Comparison of ENCODE assay signal across 1 cellular context in the genomic region with DNA sequence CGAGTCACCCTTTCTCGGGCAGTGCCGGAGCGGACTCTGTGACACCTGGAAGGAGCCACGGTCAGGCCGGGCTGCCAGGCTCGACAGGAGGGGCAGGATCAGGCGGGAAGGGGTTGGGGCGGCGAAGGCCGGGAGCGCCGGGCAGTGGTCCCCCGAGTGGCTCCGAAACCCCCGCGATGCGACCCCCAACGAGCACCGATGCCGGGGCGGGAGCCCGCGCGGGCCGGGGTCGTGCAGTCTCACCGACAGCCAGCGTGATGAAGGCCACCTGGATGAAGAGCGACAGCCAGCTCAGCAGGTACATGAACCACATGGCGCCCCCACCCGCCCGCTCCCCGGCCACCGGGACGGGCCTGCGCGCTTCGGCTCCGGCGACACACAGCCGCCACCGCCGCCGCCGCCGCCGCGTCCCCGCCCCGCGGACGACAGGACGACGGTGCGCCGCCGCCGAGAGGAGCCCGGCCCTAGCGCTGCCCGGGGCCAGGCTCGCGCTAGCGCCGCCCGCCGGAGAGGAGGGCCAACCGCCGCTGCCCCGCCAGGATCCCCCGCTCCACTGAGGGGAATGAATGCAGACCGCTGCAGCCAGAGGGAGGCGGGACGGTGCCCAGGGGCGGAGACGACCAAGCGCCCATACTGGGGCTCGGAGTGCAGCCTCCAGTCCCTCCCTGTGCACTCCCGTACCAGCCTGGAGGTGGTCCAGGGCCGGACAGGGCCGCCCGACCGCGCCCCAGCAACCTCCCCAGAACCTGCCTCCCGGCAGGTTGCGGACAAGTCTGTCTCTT.
TF ChIP-seq lines count a peak whose summit lies in the region.

Gene TEX261 (minus strand): TSS at position 429 of the 782 bp plus-strand sequence. CDS start 116 bp downstream, at position 313.

TF ChIP-seq in HepG2, 621 proteins besides CTCF, POLR2A, EP300 and RAD21 (continued from another document and continues in another):
- TF ChIP-seq ZNF280D (CRISPR knock-in tag; IDR thresholded peaks at IDR 0.05), result peak; percentile 80; the same call in 1 of the 2 replicates
- TF ChIP-seq AGO2 (optimal IDR thresholded peaks at IDR 0.05; ENCODE audit: low read depth, low read length), result no peak
- TF ChIP-seq NCOA1 (CRISPR knock-in tag; IDR thresholded peaks at IDR 0.05), result peak; percentile 82; the same call in 1 of the 2 replicates
- peak; percentile 69; the same call in 1 of the 2 replicates for TF ChIP-seq ZNF770 (CRISPR knock-in tag; IDR thresholded peaks at IDR 0.05)
- no peak for TF ChIP-seq JARID2 (CRISPR knock-in tag; IDR thresholded peaks at IDR 0.05; ENCODE audit: insufficient replicate concordance)
- no peak for TF ChIP-seq ZSCAN12 (CRISPR knock-in tag; IDR thresholded peaks at IDR 0.05)
- no peak for TF ChIP-seq ISX (CRISPR knock-in tag; conservative IDR thresholded peaks at IDR 0.05)
- no peak for TF ChIP-seq ATF4 (CRISPR knock-in tag; IDR thresholded peaks at IDR 0.05)
- TF ChIP-seq ZBTB1 (CRISPR knock-in tag; IDR thresholded peaks at IDR 0.05; ENCODE audit: borderline replicate concordance), result no peak
- TF ChIP-seq GFI1 (CRISPR knock-in tag; IDR thresholded peaks at IDR 0.05; ENCODE audit: borderline replicate concordance), result no peak
- TF ChIP-seq, protein P1, sequence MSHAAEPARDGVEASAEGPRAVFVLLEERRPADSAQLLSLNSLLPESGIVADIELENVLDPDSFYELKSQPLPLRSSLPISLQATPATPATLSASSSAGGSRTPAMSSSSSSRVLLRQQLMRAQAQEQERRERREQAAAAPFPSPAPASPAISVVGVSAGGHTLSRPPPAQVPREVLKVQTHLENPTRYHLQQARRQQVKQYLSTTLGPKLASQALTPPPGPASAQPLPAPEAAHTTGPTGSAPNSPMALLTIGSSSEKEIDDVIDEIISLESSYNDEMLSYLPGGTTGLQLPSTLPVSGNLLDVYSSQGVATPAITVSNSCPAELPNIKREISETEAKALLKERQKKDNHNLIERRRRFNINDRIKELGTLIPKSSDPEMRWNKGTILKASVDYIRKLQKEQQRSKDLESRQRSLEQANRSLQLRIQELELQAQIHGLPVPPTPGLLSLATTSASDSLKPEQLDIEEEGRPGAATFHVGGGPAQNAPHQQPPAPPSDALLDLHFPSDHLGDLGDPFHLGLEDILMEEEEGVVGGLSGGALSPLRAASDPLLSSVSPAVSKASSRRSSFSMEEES (CRISPR knock-in tag; IDR thresholded peaks at IDR 0.05), result no peak
- TF ChIP-seq, protein P2, sequence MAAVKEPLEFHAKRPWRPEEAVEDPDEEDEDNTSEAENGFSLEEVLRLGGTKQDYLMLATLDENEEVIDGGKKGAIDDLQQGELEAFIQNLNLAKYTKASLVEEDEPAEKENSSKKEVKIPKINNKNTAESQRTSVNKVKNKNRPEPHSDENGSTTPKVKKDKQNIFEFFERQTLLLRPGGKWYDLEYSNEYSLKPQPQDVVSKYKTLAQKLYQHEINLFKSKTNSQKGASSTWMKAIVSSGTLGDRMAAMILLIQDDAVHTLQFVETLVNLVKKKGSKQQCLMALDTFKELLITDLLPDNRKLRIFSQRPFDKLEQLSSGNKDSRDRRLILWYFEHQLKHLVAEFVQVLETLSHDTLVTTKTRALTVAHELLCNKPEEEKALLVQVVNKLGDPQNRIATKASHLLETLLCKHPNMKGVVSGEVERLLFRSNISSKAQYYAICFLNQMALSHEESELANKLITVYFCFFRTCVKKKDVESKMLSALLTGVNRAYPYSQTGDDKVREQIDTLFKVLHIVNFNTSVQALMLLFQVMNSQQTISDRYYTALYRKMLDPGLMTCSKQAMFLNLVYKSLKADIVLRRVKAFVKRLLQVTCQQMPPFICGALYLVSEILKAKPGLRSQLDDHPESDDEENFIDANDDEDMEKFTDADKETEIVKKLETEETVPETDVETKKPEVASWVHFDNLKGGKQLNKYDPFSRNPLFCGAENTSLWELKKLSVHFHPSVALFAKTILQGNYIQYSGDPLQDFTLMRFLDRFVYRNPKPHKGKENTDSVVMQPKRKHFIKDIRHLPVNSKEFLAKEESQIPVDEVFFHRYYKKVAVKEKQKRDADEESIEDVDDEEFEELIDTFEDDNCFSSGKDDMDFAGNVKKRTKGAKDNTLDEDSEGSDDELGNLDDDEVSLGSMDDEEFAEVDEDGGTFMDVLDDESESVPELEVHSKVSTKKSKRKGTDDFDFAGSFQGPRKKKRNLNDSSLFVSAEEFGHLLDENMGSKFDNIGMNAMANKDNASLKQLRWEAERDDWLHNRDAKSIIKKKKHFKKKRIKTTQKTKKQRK (IDR thresholded peaks at IDR 0.05; ENCODE audit: low read length), result no peak
- no peak for TF ChIP-seq ZNF746 (CRISPR knock-in tag; IDR thresholded peaks at IDR 0.05)
- no peak; the same call in 1 of the 2 replicates for TF ChIP-seq RARG (CRISPR knock-in tag; IDR thresholded peaks at IDR 0.05; ENCODE audit: low read depth)
- TF ChIP-seq, protein P3, sequence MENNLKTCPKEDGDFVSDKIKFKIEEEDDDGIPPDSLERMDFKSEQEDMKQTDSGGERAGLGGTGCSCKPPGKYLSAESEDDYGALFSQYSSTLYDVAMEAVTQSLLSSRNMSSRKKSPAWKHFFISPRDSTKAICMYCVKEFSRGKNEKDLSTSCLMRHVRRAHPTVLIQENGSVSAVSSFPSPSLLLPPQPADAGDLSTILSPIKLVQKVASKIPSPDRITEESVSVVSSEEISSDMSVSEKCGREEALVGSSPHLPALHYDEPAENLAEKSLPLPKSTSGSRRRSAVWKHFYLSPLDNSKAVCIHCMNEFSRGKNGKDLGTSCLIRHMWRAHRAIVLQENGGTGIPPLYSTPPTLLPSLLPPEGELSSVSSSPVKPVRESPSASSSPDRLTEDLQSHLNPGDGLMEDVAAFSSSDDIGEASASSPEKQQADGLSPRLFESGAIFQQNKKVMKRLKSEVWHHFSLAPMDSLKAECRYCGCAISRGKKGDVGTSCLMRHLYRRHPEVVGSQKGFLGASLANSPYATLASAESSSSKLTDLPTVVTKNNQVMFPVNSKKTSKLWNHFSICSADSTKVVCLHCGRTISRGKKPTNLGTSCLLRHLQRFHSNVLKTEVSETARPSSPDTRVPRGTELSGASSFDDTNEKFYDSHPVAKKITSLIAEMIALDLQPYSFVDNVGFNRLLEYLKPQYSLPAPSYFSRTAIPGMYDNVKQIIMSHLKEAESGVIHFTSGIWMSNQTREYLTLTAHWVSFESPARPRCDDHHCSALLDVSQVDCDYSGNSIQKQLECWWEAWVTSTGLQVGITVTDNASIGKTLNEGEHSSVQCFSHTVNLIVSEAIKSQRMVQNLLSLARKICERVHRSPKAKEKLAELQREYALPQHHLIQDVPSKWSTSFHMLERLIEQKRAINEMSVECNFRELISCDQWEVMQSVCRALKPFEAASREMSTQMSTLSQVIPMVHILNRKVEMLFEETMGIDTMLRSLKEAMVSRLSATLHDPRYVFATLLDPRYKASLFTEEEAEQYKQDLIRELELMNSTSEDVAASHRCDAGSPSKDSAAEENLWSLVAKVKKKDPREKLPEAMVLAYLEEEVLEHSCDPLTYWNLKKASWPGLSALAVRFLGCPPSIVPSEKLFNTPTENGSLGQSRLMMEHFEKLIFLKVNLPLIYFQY (CRISPR knock-in tag; IDR thresholded peaks at IDR 0.05; ENCODE audit: borderline replicate concordance), result no peak
- TF ChIP-seq POLR2AphosphoS2 (IDR thresholded peaks at IDR 0.05; ENCODE audit: low read depth, low read length), result no peak
- no peak for TF ChIP-seq ZNF781 (CRISPR knock-in tag; IDR thresholded peaks at IDR 0.05; ENCODE audit: borderline replicate concordance, not compliant biosample characterization)
- TF ChIP-seq ZFP1 (CRISPR knock-in tag; IDR thresholded peaks at IDR 0.05), result no peak
- peak; percentile 55; the same call in 1 of the 2 replicates for TF ChIP-seq MIER3 (CRISPR knock-in tag; IDR thresholded peaks at IDR 0.05; ENCODE audit: borderline replicate concordance)
- TF ChIP-seq KDM3A (CRISPR knock-in tag; IDR thresholded peaks at IDR 0.05; ENCODE audit: low read depth), result no peak
- TF ChIP-seq ZNF441 (CRISPR knock-in tag; IDR thresholded peaks at IDR 0.05; ENCODE audit: borderline replicate concordance), result 0 out of 2 replicates have a peak, but pooled peaks have one; percentile 7
- TF ChIP-seq, protein P4, sequence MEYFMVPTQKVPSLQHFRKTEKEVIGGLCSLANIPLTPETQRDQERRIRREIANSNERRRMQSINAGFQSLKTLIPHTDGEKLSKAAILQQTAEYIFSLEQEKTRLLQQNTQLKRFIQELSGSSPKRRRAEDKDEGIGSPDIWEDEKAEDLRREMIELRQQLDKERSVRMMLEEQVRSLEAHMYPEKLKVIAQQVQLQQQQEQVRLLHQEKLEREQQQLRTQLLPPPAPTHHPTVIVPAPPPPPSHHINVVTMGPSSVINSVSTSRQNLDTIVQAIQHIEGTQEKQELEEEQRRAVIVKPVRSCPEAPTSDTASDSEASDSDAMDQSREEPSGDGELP (IDR thresholded peaks at IDR 0.05; ENCODE audit: borderline replicate concordance, low read depth), result peak; percentile 10; the same call in 1 of the 2 replicates
- no peak for TF ChIP-seq SUZ12 (IDR thresholded peaks at IDR 0.05; ENCODE audit: low read depth, low read length)
- TF ChIP-seq STAT6 (CRISPR knock-in tag; IDR thresholded peaks at IDR 0.05; ENCODE audit: borderline replicate concordance), result no peak
- TF ChIP-seq SATB2 (CRISPR knock-in tag; IDR thresholded peaks at IDR 0.05), result no peak
- TF ChIP-seq ATF7-NPFF (CRISPR knock-in tag; IDR thresholded peaks at IDR 0.05; ENCODE audit: low read depth), result peak; percentile 85
- TF ChIP-seq SNAPC5 (CRISPR knock-in tag; IDR thresholded peaks at IDR 0.05; ENCODE audit: borderline replicate concordance), result peak; percentile 48; the same call in 1 of the 2 replicates
